ENCODE assay signal across 1 cellular context in genomic region chr19:10086032-10086903, GRCh38.
A peak's percentile ranks its signal among the peaks of the same experiment; 100 is the strongest.
TF ChIP-seq lines count a peak whose summit lies in the region.

TSS of gene SHFL (plus strand) at chr19:10086317. CDS start at chr19:10086428, 111 bp downstream.

TF ChIP-seq in K562, 482 proteins besides CTCF, POLR2A, EP300 and RAD21 (continued from another document and continues in another):
- TF ChIP-seq, protein P1, sequence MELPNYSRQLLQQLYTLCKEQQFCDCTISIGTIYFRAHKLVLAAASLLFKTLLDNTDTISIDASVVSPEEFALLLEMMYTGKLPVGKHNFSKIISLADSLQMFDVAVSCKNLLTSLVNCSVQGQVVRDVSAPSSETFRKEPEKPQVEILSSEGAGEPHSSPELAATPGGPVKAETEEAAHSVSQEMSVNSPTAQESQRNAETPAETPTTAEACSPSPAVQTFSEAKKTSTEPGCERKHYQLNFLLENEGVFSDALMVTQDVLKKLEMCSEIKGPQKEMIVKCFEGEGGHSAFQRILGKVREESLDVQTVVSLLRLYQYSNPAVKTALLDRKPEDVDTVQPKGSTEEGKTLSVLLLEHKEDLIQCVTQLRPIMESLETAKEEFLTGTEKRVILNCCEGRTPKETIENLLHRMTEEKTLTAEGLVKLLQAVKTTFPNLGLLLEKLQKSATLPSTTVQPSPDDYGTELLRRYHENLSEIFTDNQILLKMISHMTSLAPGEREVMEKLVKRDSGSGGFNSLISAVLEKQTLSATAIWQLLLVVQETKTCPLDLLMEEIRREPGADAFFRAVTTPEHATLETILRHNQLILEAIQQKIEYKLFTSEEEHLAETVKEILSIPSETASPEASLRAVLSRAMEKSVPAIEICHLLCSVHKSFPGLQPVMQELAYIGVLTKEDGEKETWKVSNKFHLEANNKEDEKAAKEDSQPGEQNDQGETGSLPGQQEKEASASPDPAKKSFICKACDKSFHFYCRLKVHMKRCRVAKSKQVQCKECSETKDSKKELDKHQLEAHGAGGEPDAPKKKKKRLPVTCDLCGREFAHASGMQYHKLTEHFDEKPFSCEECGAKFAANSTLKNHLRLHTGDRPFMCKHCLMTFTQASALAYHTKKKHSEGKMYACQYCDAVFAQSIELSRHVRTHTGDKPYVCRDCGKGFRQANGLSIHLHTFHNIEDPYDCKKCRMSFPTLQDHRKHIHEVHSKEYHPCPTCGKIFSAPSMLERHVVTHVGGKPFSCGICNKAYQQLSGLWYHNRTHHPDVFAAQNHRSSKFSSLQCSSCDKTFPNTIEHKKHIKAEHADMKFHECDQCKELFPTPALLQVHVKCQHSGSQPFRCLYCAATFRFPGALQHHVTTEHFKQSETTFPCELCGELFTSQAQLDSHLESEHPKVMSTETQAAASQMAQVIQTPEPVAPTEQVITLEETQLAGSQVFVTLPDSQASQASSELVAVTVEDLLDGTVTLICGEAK (IDR thresholded peaks at IDR 0.05), result 0 out of 2 replicates have a peak, but pooled peaks have one; percentile 30
- TF ChIP-seq, protein P1 (CRISPR knock-in tag; IDR thresholded peaks at IDR 0.05), result no peak; the same call in 1 of the 2 replicates
- TF ChIP-seq, protein P2, sequence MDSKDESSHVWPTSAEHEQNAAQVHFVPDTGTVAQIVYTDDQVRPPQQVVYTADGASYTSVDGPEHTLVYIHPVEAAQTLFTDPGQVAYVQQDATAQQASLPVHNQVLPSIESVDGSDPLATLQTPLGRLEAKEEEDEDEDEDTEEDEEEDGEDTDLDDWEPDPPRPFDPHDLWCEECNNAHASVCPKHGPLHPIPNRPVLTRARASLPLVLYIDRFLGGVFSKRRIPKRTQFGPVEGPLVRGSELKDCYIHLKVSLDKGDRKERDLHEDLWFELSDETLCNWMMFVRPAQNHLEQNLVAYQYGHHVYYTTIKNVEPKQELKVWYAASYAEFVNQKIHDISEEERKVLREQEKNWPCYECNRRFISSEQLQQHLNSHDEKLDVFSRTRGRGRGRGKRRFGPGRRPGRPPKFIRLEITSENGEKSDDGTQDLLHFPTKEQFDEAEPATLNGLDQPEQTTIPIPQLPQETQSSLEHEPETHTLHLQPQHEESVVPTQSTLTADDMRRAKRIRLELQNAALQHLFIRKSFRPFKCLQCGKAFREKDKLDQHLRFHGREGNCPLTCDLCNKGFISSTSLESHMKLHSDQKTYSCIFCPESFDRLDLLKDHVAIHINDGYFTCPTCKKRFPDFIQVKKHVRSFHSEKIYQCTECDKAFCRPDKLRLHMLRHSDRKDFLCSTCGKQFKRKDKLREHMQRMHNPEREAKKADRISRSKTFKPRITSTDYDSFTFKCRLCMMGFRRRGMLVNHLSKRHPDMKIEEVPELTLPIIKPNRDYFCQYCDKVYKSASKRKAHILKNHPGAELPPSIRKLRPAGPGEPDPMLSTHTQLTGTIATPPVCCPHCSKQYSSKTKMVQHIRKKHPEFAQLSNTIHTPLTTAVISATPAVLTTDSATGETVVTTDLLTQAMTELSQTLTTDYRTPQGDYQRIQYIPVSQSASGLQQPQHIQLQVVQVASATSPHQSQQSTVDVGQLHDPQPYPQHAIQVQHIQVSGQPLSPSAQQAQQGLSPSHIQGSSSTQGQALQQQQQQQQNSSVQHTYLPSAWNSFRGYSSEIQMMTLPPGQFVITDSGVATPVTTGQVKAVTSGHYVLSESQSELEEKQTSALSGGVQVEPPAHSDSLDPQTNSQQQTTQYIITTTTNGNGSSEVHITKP (IDR thresholded peaks at IDR 0.05; ENCODE audit: partially characterized antibody), result peak; percentile 82
- TF ChIP-seq ZNF146 (CRISPR knock-in tag; IDR thresholded peaks at IDR 0.05; ENCODE audit: unreplicated experiment) (no peak), CREB3L1 (IDR thresholded peaks at IDR 0.05; ENCODE audit: borderline replicate concordance, low read depth) (no peak), NR2C2 (CRISPR knock-in tag; IDR thresholded peaks at IDR 0.05) (peak; percentile 96), NR2C2 (tag; IDR thresholded peaks at IDR 0.05) (peak; percentile 99), CHD1 (IDR thresholded peaks at IDR 0.05; ENCODE audit: low read length) (no peak), CLOCK (CRISPR knock-in tag; IDR thresholded peaks at IDR 0.05; ENCODE audit: borderline replicate concordance) (no peak), XRCC5 (IDR thresholded peaks at IDR 0.05; ENCODE audit: low read depth, low read length) (0 out of 2 replicates have a peak, but pooled peaks have one; percentile 50), ZFX (CRISPR knock-in tag; IDR thresholded peaks at IDR 0.05) (peak; percentile 54), MTF1 (CRISPR knock-in tag; IDR thresholded peaks at IDR 0.05; ENCODE audit: borderline replicate concordance) (no peak), SP1 (CRISPR knock-in tag; IDR thresholded peaks at IDR 0.05) (peak; percentile 40; the same call in 1 of the 2 replicates), MXI1 (IDR thresholded peaks at IDR 0.05; ENCODE audit: low read depth, low read length) (no peak), KHSRP (IDR thresholded peaks at IDR 0.05) (no peak), SRF (CRISPR knock-in tag; IDR thresholded peaks at IDR 0.05) (peak in 1 of 2 experiments; percentile 19; a peak in 1 of 4 replicates), HMGN3 (IDR thresholded peaks at IDR 0.05; ENCODE audit: borderline replicate concordance, extremely low read depth, insufficient read length, low read depth, low read length) (peak; percentile 47), KLF1 (tag; IDR thresholded peaks at IDR 0.05) (peak; percentile 38; the same call in 1 of the 2 replicates), ELF4 (CRISPR knock-in tag; IDR thresholded peaks at IDR 0.05) (no peak), CHD2 (IDR thresholded peaks at IDR 0.05; ENCODE audit: low read depth, low read length) (no peak), ZEB2 (IDR thresholded peaks at IDR 0.05) (0 out of 2 replicates have a peak, but pooled peaks have one; percentile 62), CHD4 (IDR thresholded peaks at IDR 0.05; ENCODE audit: insufficient read depth, insufficient replicate concordance, low read depth, low read length, poor library complexity, severe bottlenecking) (peak; percentile 8), ZNF778 (CRISPR knock-in tag; IDR thresholded peaks at IDR 0.05) (no peak), MTA3 (IDR thresholded peaks at IDR 0.05; ENCODE audit: borderline replicate concordance) (0 out of 2 replicates have a peak, but pooled peaks have one; percentile 33), PYGO2 (tag; IDR thresholded peaks at IDR 0.05) (no peak), NR2F6 (CRISPR knock-in tag; IDR thresholded peaks at IDR 0.05) (peak; percentile 95), HNRNPL (IDR thresholded peaks at IDR 0.05; ENCODE audit: low read depth, low read length) (no peak)
- TF ChIP-seq, protein P3, sequence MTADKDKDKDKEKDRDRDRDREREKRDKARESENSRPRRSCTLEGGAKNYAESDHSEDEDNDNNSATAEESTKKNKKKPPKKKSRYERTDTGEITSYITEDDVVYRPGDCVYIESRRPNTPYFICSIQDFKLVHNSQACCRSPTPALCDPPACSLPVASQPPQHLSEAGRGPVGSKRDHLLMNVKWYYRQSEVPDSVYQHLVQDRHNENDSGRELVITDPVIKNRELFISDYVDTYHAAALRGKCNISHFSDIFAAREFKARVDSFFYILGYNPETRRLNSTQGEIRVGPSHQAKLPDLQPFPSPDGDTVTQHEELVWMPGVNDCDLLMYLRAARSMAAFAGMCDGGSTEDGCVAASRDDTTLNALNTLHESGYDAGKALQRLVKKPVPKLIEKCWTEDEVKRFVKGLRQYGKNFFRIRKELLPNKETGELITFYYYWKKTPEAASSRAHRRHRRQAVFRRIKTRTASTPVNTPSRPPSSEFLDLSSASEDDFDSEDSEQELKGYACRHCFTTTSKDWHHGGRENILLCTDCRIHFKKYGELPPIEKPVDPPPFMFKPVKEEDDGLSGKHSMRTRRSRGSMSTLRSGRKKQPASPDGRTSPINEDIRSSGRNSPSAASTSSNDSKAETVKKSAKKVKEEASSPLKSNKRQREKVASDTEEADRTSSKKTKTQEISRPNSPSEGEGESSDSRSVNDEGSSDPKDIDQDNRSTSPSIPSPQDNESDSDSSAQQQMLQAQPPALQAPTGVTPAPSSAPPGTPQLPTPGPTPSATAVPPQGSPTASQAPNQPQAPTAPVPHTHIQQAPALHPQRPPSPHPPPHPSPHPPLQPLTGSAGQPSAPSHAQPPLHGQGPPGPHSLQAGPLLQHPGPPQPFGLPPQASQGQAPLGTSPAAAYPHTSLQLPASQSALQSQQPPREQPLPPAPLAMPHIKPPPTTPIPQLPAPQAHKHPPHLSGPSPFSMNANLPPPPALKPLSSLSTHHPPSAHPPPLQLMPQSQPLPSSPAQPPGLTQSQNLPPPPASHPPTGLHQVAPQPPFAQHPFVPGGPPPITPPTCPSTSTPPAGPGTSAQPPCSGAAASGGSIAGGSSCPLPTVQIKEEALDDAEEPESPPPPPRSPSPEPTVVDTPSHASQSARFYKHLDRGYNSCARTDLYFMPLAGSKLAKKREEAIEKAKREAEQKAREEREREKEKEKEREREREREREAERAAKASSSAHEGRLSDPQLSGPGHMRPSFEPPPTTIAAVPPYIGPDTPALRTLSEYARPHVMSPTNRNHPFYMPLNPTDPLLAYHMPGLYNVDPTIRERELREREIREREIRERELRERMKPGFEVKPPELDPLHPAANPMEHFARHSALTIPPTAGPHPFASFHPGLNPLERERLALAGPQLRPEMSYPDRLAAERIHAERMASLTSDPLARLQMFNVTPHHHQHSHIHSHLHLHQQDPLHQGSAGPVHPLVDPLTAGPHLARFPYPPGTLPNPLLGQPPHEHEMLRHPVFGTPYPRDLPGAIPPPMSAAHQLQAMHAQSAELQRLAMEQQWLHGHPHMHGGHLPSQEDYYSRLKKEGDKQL (CRISPR knock-in tag; IDR thresholded peaks at IDR 0.05; ENCODE audit: borderline replicate concordance), result no peak
- TF ChIP-seq, protein P4, sequence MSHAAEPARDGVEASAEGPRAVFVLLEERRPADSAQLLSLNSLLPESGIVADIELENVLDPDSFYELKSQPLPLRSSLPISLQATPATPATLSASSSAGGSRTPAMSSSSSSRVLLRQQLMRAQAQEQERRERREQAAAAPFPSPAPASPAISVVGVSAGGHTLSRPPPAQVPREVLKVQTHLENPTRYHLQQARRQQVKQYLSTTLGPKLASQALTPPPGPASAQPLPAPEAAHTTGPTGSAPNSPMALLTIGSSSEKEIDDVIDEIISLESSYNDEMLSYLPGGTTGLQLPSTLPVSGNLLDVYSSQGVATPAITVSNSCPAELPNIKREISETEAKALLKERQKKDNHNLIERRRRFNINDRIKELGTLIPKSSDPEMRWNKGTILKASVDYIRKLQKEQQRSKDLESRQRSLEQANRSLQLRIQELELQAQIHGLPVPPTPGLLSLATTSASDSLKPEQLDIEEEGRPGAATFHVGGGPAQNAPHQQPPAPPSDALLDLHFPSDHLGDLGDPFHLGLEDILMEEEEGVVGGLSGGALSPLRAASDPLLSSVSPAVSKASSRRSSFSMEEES (CRISPR knock-in tag; IDR thresholded peaks at IDR 0.05), result peak; percentile 20; the same call in 1 of the 2 replicates
